In the genomic region with DNA sequence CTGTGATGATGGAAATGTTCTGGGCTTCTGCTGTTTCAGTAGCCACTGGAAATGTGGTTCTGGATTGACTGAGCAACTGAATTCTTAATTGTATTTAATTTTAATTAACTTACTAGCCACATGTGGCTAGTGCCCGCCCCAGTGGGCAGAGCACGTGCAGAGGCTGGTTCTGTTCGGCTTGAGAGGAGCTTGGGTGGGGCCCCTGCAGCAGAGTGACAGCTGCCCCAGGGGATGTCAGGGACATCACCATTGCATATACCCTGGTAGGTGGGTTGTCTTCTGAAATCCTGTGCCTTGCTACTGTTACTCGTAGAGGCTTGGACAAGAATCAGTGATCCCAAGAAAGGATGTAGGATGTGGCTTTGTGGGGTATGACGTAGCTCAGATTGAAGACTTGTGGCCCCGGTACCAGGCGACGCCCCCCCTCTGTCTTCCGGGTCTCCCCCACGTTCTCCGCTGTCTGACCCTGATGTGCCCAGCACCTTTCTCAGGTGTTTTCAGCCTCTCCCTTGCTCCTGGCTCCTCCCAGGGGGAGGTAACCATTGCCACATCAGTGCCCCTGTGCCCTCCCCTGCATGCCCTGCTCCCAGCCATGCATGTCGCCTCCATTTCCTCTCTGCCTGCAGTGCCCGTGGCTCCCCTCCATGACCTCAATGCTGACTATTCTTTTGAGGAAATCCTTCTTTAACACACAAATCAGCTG, we compare ENCODE assay signal across 10 cellular contexts.
DNase-seq lines count a peak whose midpoint lies in the region; ATAC-seq and TF ChIP-seq lines count a peak whose summit lies in the region.
"Had no signal": no experiment of that assay in that cellular context is flagged by ENCODE, and none has a peak within 500 bp of the region (broad histone marks: within the 10 kb centered on the region; RNA-seq: fewer than 3 reads in every experiment).

No MANE protein-coding gene starts in this region.

- H3K27me3 Mint-ChIP-seq in T-cell (peaks cover 16 to 17% of the 10 kb centered on the region in 2 donors), memory B cell (peaks cover 5% of the 10 kb centered on the region)

- no peak for TF ChIP-seq POLR2A in esophagus muscularis mucosa (IDR thresholded peaks at IDR 0.05; ENCODE audit: low read depth)

- no peaks in the 10 kb centered on the region for H3K36me3 ChIP-seq in esophagus muscularis mucosa

- H3K27me3 ChIP-seq in esophagus muscularis mucosa: no peaks in the 10 kb centered on the region

- TF ChIP-seq EP300 in esophagus muscularis mucosa (IDR thresholded peaks at IDR 0.05): no peak

- CTCF ChIA-PET in T-cell (lab: Charles Lee): no interaction called here

- POLR2A ChIA-PET in T-cell (lab: Charles Lee): no interaction called here

- 85% methylated on average over 13 of the region's 13 CpGs for WGBS in esophagus muscularis mucosa

- H3K9me3 Mint-ChIP-seq in T-cell: no peaks in the 10 kb centered on the region
- H3K9me3 Mint-ChIP-seq in memory B cell: peaks cover 2% of the 10 kb centered on the region

- no peak overlapping the region for H3K27ac ChIP-seq in esophagus muscularis mucosa (replicated peaks in 1 of 4)

- intact Hi-C loops in esophagus muscularis mucosa (cut with DNase I): no loop called here

- peak; percentile 5 for DNase-seq in GM12864 (ENCODE audit: low read depth)
- DNase-seq in T-cell: peak in 5 of 34 experiments; percentile 0 to 8 (median 2)
- DNase-seq in memory B cell (ENCODE audit: low spot score in 2 of 2): peak; percentile 38 to 63
- DNase-seq in activated CD8-positive, alpha-beta memory T cell treated with anti-CD3 and anti-CD28 coated beads, Interleukin-2, amount 50 U/mL, for 4 hours: no peak
- DNase-seq in esophagus muscularis mucosa (ENCODE audit: extremely low spot score): no peak
- DNase-seq in amniotic stem cell (lab: John Stamatoyannopoulos, UW): no peak
- DNase-seq: islet precursor cell, NCI-H524 had no signal

- H3K4me1 ChIP-seq in esophagus muscularis mucosa: peaks cover 0 to 19% (median 16%) of the 10 kb centered on the region in 4 donors

- H3K27ac Mint-ChIP-seq in T-cell (peak overlapping the region in 1 of 2 donors; percentile 9), memory B cell (peak overlapping the region; percentile 77)

- H3K36me3 Mint-ChIP-seq in T-cell (no peaks in the 10 kb centered on the region), memory B cell (no peaks in the 10 kb centered on the region)

- H3K4me3 Mint-ChIP-seq in T-cell (peak overlapping the region in 2 of 3 donors; percentile 34 to 47), memory B cell (peak overlapping the region; percentile 79)

- H3K4me1 Mint-ChIP-seq in T-cell (peaks cover 2 to 10% (median 6%) of the 10 kb centered on the region in 3 donors), memory B cell (peaks cover 14% of the 10 kb centered on the region)

- peak; percentile 78 for ATAC-seq in HG03175 (IDR thresholded peaks at IDR 0.05; ENCODE audit: unreplicated experiment)
- ATAC-seq in T-cell (replicated peaks in 1 of 4): peak; percentile 25 to 64 (median 35)
- peak; percentile 97 for ATAC-seq in memory B cell (ENCODE audit: low read depth)
- no peak for ATAC-seq in HG02870 (IDR thresholded peaks at IDR 0.05; ENCODE audit: unreplicated experiment)

- H3K4me3 ChIP-seq in GM12864 (ENCODE audit: low read depth, low read length) (no peak overlapping the region), esophagus muscularis mucosa (no peak overlapping the region)

- TF ChIP-seq CTCF in GM12864 (IDR thresholded peaks at IDR 0.05; ENCODE audit: low read depth, low read length, missing control alignments) (no peak), esophagus muscularis mucosa (IDR thresholded peaks at IDR 0.05) (no peak)

- no peaks in the 10 kb centered on the region for H3K9me3 ChIP-seq in esophagus muscularis mucosa

Comparison
In these comparisons a context has a peak if more than half of its experiments do, and no peak if none do; other contexts are left out.
1. DNase-seq: peak in GM12864 (single experiment) and memory B cell (2 of 2); none in activated CD8-positive, alpha-beta memory T cell treated with anti-CD3 and anti-CD28 coated beads, Interleukin-2, amount 50 U/mL, for 4 hours (single experiment), esophagus muscularis mucosa (single experiment) and amniotic stem cell (single experiment).